31 cellular contexts compared by ENCODE assay signal in genomic region chr4:176959980-176960379, GRCh38.
"Had no signal": no experiment of that assay in that cellular context is flagged by ENCODE, and none has a peak within 500 bp of the region (broad histone marks: within the 10 kb centered on the region; RNA-seq: fewer than 3 reads in every experiment).

No MANE protein-coding gene starts in this region.

- H3K4me3 ChIP-seq: SJSA1 had no signal

- H3K27ac Mint-ChIP-seq: activated B cell treated with CpG ODN at 0.5 μM for 24 hours; activated CD4-positive, alpha-beta T cell treated with anti-CD3 and anti-CD28 coated beads, Interleukin-2, amount 10 ng/mL, durations not matched to agents 24 days and 14 days; activated CD8-positive, alpha-beta memory T cell treated with anti-CD3 and anti-CD28 coated beads, Interleukin-2, amount 10 ng/mL, durations not matched to agents 7 days and 5 days; activated naive CD8-positive, alpha-beta T cell; activated T-cell treated with anti-CD3 and anti-CD28 coated beads, Interleukin-2, amount 50 U/mL, for 24 hours; activated T-helper 1 cell treated with anti-CD3 and anti-CD28 coated beads, Interleukin-12 subunit alpha, Interleukin-12 subunit beta, Interleukin-2, Interleukin-4 antibody, amounts not matched to agents 30 ng/mL and 10 ng/mL and 1 ng/mL, durations not matched to agents 14 hours and 24 hours and 36 hours had no signal

- DNase-seq: activated B cell treated with CpG ODN at 0.5 μM for 24 hours; activated CD4-positive, alpha-beta T cell treated with anti-CD3 and anti-CD28 coated beads for 1 hour; activated CD4-positive, alpha-beta T cell treated with anti-CD3 and anti-CD28 coated beads, Interleukin-2, amount 10 ng/mL, durations not matched to agents 24 days and 14 days; activated CD4-positive, alpha-beta T cell treated with anti-CD3 and anti-CD28 coated beads, Interleukin-2, amount 50 U/mL, for 48 hours; activated CD8-positive, alpha-beta memory T cell treated with anti-CD3 and anti-CD28 coated beads, Interleukin-2, amount 10 ng/mL, durations not matched to agents 7 days and 5 days; activated effector memory CD4-positive, alpha-beta T cell treated with Interleukin-2 at 50 U/mL for 16 hours; activated naive CD4-positive, alpha-beta T cell treated with Interleukin-2 at 50 U/mL for 16 hours; activated T-cell treated with anti-CD3 and anti-CD28 coated beads, Interleukin-2, amount 50 U/mL, for 24 hours; cerebellar nuclear complex; Karpas-422; MM.1S; NCI-H1092 treated with DMSO at 0.1 percent for 48 hours; NCI-H1417 treated with DMSO at 0.1 percent for 48 hours; NCI-H1694; NCI-H2029; NCI-H2107; NCI-H2171 treated with DMSO at 0.1 percent for 48 hours; NCI-H226; NCI-H510A; NCI-H526 treated with DMSO at 0.1 percent for 48 hours; NCI-H82; NK-92 treated with Interleukin-12 subunit alpha and Interleukin-12 subunit beta, amount 100 ng/mL, for 24 hours; Right ventricle myocardium superior; T-helper 2 cell; T1000 had no signal

- H3K27me3 Mint-ChIP-seq: activated B cell treated with CpG ODN at 0.5 μM for 24 hours; activated CD4-positive, alpha-beta T cell treated with anti-CD3 and anti-CD28 coated beads, Interleukin-2, amount 10 ng/mL, durations not matched to agents 24 days and 14 days; activated CD8-positive, alpha-beta memory T cell treated with anti-CD3 and anti-CD28 coated beads, Interleukin-2, amount 10 ng/mL, durations not matched to agents 7 days and 5 days; activated T-cell treated with anti-CD3 and anti-CD28 coated beads, Interleukin-2, amount 50 U/mL, for 24 hours had no signal

- ATAC-seq: activated CD8-positive, alpha-beta memory T cell treated with anti-CD3 and anti-CD28 coated beads, Interleukin-2, amount 10 ng/mL, durations not matched to agents 7 days and 5 days had no signal

- H3K27ac ChIP-seq: RWPE1, SJSA1 had no signal

- H3K27me3 ChIP-seq: SJSA1 had no signal

- H3K4me1 Mint-ChIP-seq: activated B cell treated with CpG ODN at 0.5 μM for 24 hours; activated CD4-positive, alpha-beta T cell treated with anti-CD3 and anti-CD28 coated beads, Interleukin-2, amount 10 ng/mL, durations not matched to agents 24 days and 14 days; activated CD8-positive, alpha-beta memory T cell treated with anti-CD3 and anti-CD28 coated beads, Interleukin-2, amount 10 ng/mL, durations not matched to agents 7 days and 5 days had no signal

- H3K36me3 Mint-ChIP-seq: activated CD8-positive, alpha-beta memory T cell treated with anti-CD3 and anti-CD28 coated beads, Interleukin-2, amount 10 ng/mL, durations not matched to agents 7 days and 5 days; activated naive CD8-positive, alpha-beta T cell had no signal

- FAIRE-seq: colon, TTC549 had no signal

- H3K36me3 ChIP-seq: SJSA1 had no signal

- H3K4me3 Mint-ChIP-seq: activated B cell treated with CpG ODN at 0.5 μM for 24 hours; activated CD4-positive, alpha-beta T cell treated with anti-CD3 and anti-CD28 coated beads, Interleukin-2, amount 10 ng/mL, durations not matched to agents 24 days and 14 days; activated CD8-positive, alpha-beta memory T cell treated with anti-CD3 and anti-CD28 coated beads, Interleukin-2, amount 10 ng/mL, durations not matched to agents 7 days and 5 days; activated naive CD8-positive, alpha-beta T cell; activated T-cell treated with anti-CD3 and anti-CD28 coated beads, Interleukin-2, amount 50 U/mL, for 24 hours; activated T-helper 1 cell treated with anti-CD3 and anti-CD28 coated beads, Interleukin-12 subunit alpha, Interleukin-12 subunit beta, Interleukin-2, Interleukin-4 antibody, amounts not matched to agents 30 ng/mL and 10 ng/mL and 1 ng/mL, durations not matched to agents 14 hours and 24 hours and 36 hours had no signal
